Comparison of ENCODE assay signal across 8 cellular contexts in genomic region chr16:57530104-57530522, GRCh38. TPM values are rescaled to one million over a fixed set of nuclear protein-coding genes. Genes with fewer than 3 reads are reported as not detected.
A peak's percentile ranks its signal among the peaks of the same experiment; 100 is the strongest.
DNase-seq lines count a peak whose midpoint lies in the region; ATAC-seq and TF ChIP-seq lines count a peak whose summit lies in the region.

No MANE protein-coding gene starts in this region.

- H3K27ac Mint-ChIP-seq in activated naive CD8-positive, alpha-beta T cell treated with anti-CD3 and anti-CD28 coated beads, Interleukin-2, amount 10 ng/mL, durations not matched to agents 7 days and 5 days = peak overlapping the region; percentile 98

- POLR2A ChIA-PET in activated naive CD8-positive, alpha-beta T cell treated with anti-CD3 and anti-CD28 coated beads, Interleukin-2, amount 10 ng/mL, durations not matched to agents 7 days and 5 days (lab: Charles Lee) = interaction anchor here (0.5 to 1.5 kb wide), 9 partner anchors 9 to 303 kb away, joined by 3 to 5 read pairs (median 3); partner anchors contain the start of genes DOK4 and POLR2C

- peak overlapping the region; percentile 81 for H3K4me3 Mint-ChIP-seq in activated naive CD8-positive, alpha-beta T cell treated with anti-CD3 and anti-CD28 coated beads, Interleukin-2, amount 10 ng/mL, durations not matched to agents 7 days and 5 days

- H3K27me3 Mint-ChIP-seq in activated naive CD8-positive, alpha-beta T cell treated with anti-CD3 and anti-CD28 coated beads, Interleukin-2, amount 10 ng/mL, durations not matched to agents 7 days and 5 days = no peaks in the 10 kb centered on the region

- H3K36me3 Mint-ChIP-seq in activated naive CD8-positive, alpha-beta T cell treated with anti-CD3 and anti-CD28 coated beads, Interleukin-2, amount 10 ng/mL, durations not matched to agents 7 days and 5 days = peaks cover 3% of the 10 kb centered on the region

- H3K9me3 Mint-ChIP-seq in activated naive CD8-positive, alpha-beta T cell treated with anti-CD3 and anti-CD28 coated beads, Interleukin-2, amount 10 ng/mL, durations not matched to agents 7 days and 5 days = no peaks in the 10 kb centered on the region

- peaks cover 49% of the 10 kb centered on the region for H3K4me1 Mint-ChIP-seq in activated naive CD8-positive, alpha-beta T cell treated with anti-CD3 and anti-CD28 coated beads, Interleukin-2, amount 10 ng/mL, durations not matched to agents 7 days and 5 days

- DNase-seq in activated naive CD8-positive, alpha-beta T cell treated with anti-CD3 and anti-CD28 coated beads, Interleukin-2, amount 10 ng/mL, durations not matched to agents 7 days and 5 days = peak; percentile 66
- DNase-seq in kidney tubule cell (ENCODE audit: low spot score) (peak; percentile 58), LoVo (ENCODE audit: low spot score) (no peak), NCI-H1105 treated with DMSO at 0.1 percent for 48 hours (lab: John Stamatoyannopoulos, UW) (no peak)
- DNase-seq in stimulated activated CD8-positive, alpha-beta memory T cell treated with anti-CD3 and anti-CD28 coated beads, Interleukin-15, amount 100 ng/mL, for 1 hour (ENCODE audit: low read depth) = peak; percentile 58

- peak; percentile 94 for ATAC-seq in GM18511 (IDR thresholded peaks at IDR 0.05; ENCODE audit: unreplicated experiment)
- ATAC-seq in HG02938 (IDR thresholded peaks at IDR 0.05; ENCODE audit: unreplicated experiment) = peak; percentile 74
- ATAC-seq in SK-N-SH treated with all-trans-retinoic acid at 6 μM for 48 hours = peak; percentile 86
- ATAC-seq in activated naive CD8-positive, alpha-beta T cell treated with anti-CD3 and anti-CD28 coated beads, Interleukin-2, amount 10 ng/mL, durations not matched to agents 7 days and 5 days (ENCODE audit: low read depth) = peak; percentile 94

TF ChIP-seq in SK-N-SH treated with all-trans-retinoic acid at 6 μM for 48 hours, 23 proteins besides CTCF, POLR2A, EP300 and RAD21:
- TF ChIP-seq GLIS3 (CRISPR knock-in tag; IDR thresholded peaks at IDR 0.05) (no peak), PATZ1 (CRISPR knock-in tag; IDR thresholded peaks at IDR 0.05; ENCODE audit: borderline replicate concordance) (no peak), CSDC2 (CRISPR knock-in tag; IDR thresholded peaks at IDR 0.05) (no peak), RARB (CRISPR knock-in tag; IDR thresholded peaks at IDR 0.05) (no peak), ZNF70 (CRISPR knock-in tag; IDR thresholded peaks at IDR 0.05) (no peak), ESRRG (CRISPR knock-in tag; IDR thresholded peaks at IDR 0.05) (no peak), ZC3H10 (CRISPR knock-in tag; IDR thresholded peaks at IDR 0.05) (no peak), TCF4 (CRISPR knock-in tag; IDR thresholded peaks at IDR 0.05; ENCODE audit: borderline replicate concordance) (no peak), ZFP30 (CRISPR knock-in tag; IDR thresholded peaks at IDR 0.05) (no peak), CSRNP3 (CRISPR knock-in tag; IDR thresholded peaks at IDR 0.05) (no peak), SNAI2 (CRISPR knock-in tag; IDR thresholded peaks at IDR 0.05) (no peak), BACH2 (CRISPR knock-in tag; IDR thresholded peaks at IDR 0.05; ENCODE audit: borderline replicate concordance) (no peak), OSR1 (CRISPR knock-in tag; IDR thresholded peaks at IDR 0.05) (no peak), CREB5 (CRISPR knock-in tag; IDR thresholded peaks at IDR 0.05; ENCODE audit: low read depth) (no peak), POU6F1 (CRISPR knock-in tag; IDR thresholded peaks at IDR 0.05; ENCODE audit: borderline replicate concordance, low read depth) (no peak), ISL1 (CRISPR knock-in tag; IDR thresholded peaks at IDR 0.05) (no peak), ZFP3 (CRISPR knock-in tag; IDR thresholded peaks at IDR 0.05) (no peak), TOX (CRISPR knock-in tag; IDR thresholded peaks at IDR 0.05; ENCODE audit: borderline replicate concordance) (no peak)

RNA-seq across cellular contexts. Expression of gene CCDC102A, which starts 6.3 kb away (rescaled TPM):
- 10 to 100 TPM; 11.3 to 15.1 TPM for total RNA-seq in activated naive CD8-positive, alpha-beta T cell treated with anti-CD3 and anti-CD28 coated beads, Interleukin-2, amount 10 ng/mL, durations not matched to agents 7 days and 5 days

RNA-seq across cellular contexts. Expression of gene ADGRG5, which starts 12.3 kb away (rescaled TPM):
- total RNA-seq in activated naive CD8-positive, alpha-beta T cell treated with anti-CD3 and anti-CD28 coated beads, Interleukin-2, amount 10 ng/mL, durations not matched to agents 7 days and 5 days = 10 to 100 TPM; 14.3 to 15.7 TPM

RNA-seq across cellular contexts. Expression of gene DOK4, which starts 43.8 kb away (rescaled TPM):
- 1 to 10 TPM; 6.3 to 6.4 TPM for total RNA-seq in activated naive CD8-positive, alpha-beta T cell treated with anti-CD3 and anti-CD28 coated beads, Interleukin-2, amount 10 ng/mL, durations not matched to agents 7 days and 5 days

Comparison
In these comparisons a context has a peak if more than half of its experiments do, and no peak if none do; other contexts are left out.
1. DNase-seq: peak in activated naive CD8-positive, alpha-beta T cell treated with anti-CD3 and anti-CD28 coated beads, Interleukin-2, amount 10 ng/mL, durations not matched to agents 7 days and 5 days (single experiment), kidney tubule cell (single experiment) and stimulated activated CD8-positive, alpha-beta memory T cell treated with anti-CD3 and anti-CD28 coated beads, Interleukin-15, amount 100 ng/mL, for 1 hour (single experiment); none in LoVo (single experiment) and NCI-H1105 treated with DMSO at 0.1 percent for 48 hours (single experiment).
2. Peak in every context shown above with its lines, with median percentiles within 50 percentile points of each other: ATAC-seq.